10 cellular contexts compared by ENCODE assay signal in the genomic region with DNA sequence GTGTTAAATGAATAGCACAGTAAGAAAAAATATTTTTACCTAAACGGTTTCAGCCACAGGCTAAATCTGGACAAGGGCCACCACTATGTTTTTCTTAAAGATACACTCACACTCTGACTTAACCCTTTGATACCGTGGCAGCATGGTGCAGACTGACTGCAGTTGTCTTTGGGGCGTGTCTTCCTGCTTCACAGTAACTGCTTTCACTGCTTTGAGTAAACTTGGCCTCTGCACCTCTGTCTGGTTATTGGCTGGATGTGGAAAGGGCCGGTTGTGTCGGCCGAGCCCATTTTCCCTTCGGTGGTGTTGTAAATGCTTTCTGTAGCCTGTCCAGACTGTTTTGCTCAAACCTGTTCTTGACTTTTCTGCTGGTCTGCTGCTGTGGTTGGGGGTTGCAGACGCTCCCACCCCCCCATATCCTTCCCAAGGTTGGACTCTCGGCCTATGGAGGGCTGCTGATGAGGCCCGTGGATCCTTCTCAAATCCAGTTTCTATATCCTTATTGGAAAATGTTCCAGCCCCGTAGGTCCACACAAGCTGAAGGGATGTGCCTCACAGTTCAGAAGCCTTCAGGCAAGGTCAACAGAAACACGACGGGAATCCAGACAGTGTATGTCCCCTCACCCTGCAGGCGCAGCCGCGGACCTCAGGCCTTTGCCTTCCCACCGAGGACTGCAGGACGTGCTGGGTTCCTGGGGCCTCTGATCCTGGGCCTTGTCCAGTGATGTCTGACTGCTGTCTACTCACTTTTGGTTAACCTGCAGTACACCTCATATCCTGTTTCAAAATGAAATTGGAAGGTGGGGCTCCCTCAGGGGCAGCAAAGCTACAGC.
A peak's percentile ranks its signal among the peaks of the same experiment; 100 is the strongest.
DNase-seq lines count a peak whose midpoint lies in the region; ATAC-seq and TF ChIP-seq lines count a peak whose summit lies in the region.
"Had no signal": no experiment of that assay in that cellular context is flagged by ENCODE, and none has a peak within 500 bp of the region (broad histone marks: within the 10 kb centered on the region; RNA-seq: fewer than 3 reads in every experiment).

No MANE protein-coding gene starts in this region.

- no peak overlapping the region for H3K27ac ChIP-seq in GM23338 (ENCODE audit: low read depth)
- H3K27ac ChIP-seq: SK-N-MC had no signal

- POLR2A ChIA-PET in Caco-2 (lab: Charles Lee): no interaction called here

- H3K79me2 ChIP-seq in GM23338 (replicated peaks; ENCODE audit: insufficient read depth): peaks cover 59% of the 10 kb centered on the region

- no peaks in the 10 kb centered on the region for H3K9me2 ChIP-seq in GM23338 (ENCODE audit: insufficient read depth)

- intact Hi-C loops in Caco-2 (cut with micrococcal nuclease; ENCODE audit: unreplicated experiment): loop anchor here (2.0 to 10.0 kb wide), 2 partner anchors 14 to 92 kb away; a partner anchor contains a TSS

- no peaks in the 10 kb centered on the region for H3K27me3 ChIP-seq in Caco-2 (replicated peaks; ENCODE audit: control insufficient read depth, insufficient read depth, low read length)
- H3K27me3 ChIP-seq in GM23338 (ENCODE audit: insufficient read depth): no peaks in the 10 kb centered on the region

- H3K36me3 Mint-ChIP-seq in Caco-2 (ENCODE audit: insufficient read depth, unreplicated experiment) (peaks cover 54% of the 10 kb centered on the region), GM23338 (ENCODE audit: low read depth) (no peaks in the 10 kb centered on the region), HFFc6 (ENCODE audit: low read depth) (peaks cover 21% of the 10 kb centered on the region)
- no peaks in the 10 kb centered on the region for H3K36me3 Mint-ChIP-seq in activated T-cell treated with anti-CD3 and anti-CD28 coated beads, Interleukin-2, amount 50 U/mL, for 4 hours (ENCODE audit: insufficient read depth)
- H3K36me3 Mint-ChIP-seq: activated naive CD8-positive, alpha-beta T cell treated with anti-CD3 and anti-CD28 coated beads for 36 hours had no signal

- H3K4me1 ChIP-seq in Caco-2 (peaks cover 79% of the 10 kb centered on the region), GM23338 (ENCODE audit: insufficient read depth) (peaks cover under 1% of the 10 kb centered on the region; the same call in 1 of the 2 replicates)

- CTCF ChIA-PET in Caco-2 (lab: Charles Lee): no interaction called here

- H3F3A ChIP-seq in GM23338 (replicated peaks; ENCODE audit: low read depth): 0 out of 2 replicates have a peak, but pooled peaks cover 6% of the 10 kb centered on the region

- no peak overlapping the region for H2AFZ ChIP-seq in GM23338

- H3K27ac Mint-ChIP-seq in Caco-2 (ENCODE audit: unreplicated experiment) (peak overlapping the region; percentile 87), GM23338 (peak overlapping the region; percentile 37), HFFc6 (no peak overlapping the region)
- H3K27ac Mint-ChIP-seq: activated naive CD8-positive, alpha-beta T cell treated with anti-CD3 and anti-CD28 coated beads for 36 hours had no signal

- no peaks in the 10 kb centered on the region for H3K36me3 ChIP-seq in Caco-2 (ENCODE audit: control insufficient read depth, insufficient read depth, low read length)
- H3K36me3 ChIP-seq in GM23338 (ENCODE audit: insufficient read depth): no peaks in the 10 kb centered on the region

- TF ChIP-seq CTCF in Caco-2 (IDR thresholded peaks at IDR 0.05; ENCODE audit: insufficient read depth in 1 of 2, low read depth in 1 of 2, low read length in 1 of 2, severe bottlenecking in 1 of 2, unreplicated experiment in 1 of 2) (no peak), GM23338 (conservative IDR thresholded peaks at IDR 0.05; ENCODE audit: low read depth in 2 of 2) (no peak), HFFc6 (IDR thresholded peaks at IDR 0.05) (no peak)

- DNase-seq in Caco-2: peak; percentile 75 to 81
- no peak for DNase-seq in GM23338 (ENCODE audit: low spot score)
- peak; percentile 57 for DNase-seq in amniotic epithelial cell (ENCODE audit: low read depth)
- peak; percentile 82 for DNase-seq in left kidney (ENCODE audit: low read depth, low spot score)
- DNase-seq in activated CD4-positive, alpha-beta T cell treated with anti-CD3 and anti-CD28 coated beads for 1 hour: no peak
- DNase-seq in activated T-cell treated with anti-CD3 and anti-CD28 coated beads, Interleukin-2, amount 50 U/mL, for 4 hours: no peak
- no peak for DNase-seq in HFFc6
- DNase-seq: activated naive CD8-positive, alpha-beta T cell treated with anti-CD3 and anti-CD28 coated beads for 36 hours had no signal

- peak overlapping the region; percentile 70 for H3K4me3 Mint-ChIP-seq in Caco-2 (ENCODE audit: unreplicated experiment)
- H3K4me3 Mint-ChIP-seq in GM23338: no peak overlapping the region
- H3K4me3 Mint-ChIP-seq in activated T-cell treated with anti-CD3 and anti-CD28 coated beads, Interleukin-2, amount 50 U/mL, for 4 hours: no peak overlapping the region
- H3K4me3 Mint-ChIP-seq in HFFc6: no peak overlapping the region
- H3K4me3 Mint-ChIP-seq: activated naive CD8-positive, alpha-beta T cell treated with anti-CD3 and anti-CD28 coated beads for 36 hours had no signal

- H3K9me3 Mint-ChIP-seq in Caco-2 (ENCODE audit: unreplicated experiment) (no peaks in the 10 kb centered on the region), GM23338 (no peaks in the 10 kb centered on the region), HFFc6 (no peaks in the 10 kb centered on the region)
- no peaks in the 10 kb centered on the region for H3K9me3 Mint-ChIP-seq in activated T-cell treated with anti-CD3 and anti-CD28 coated beads, Interleukin-2, amount 50 U/mL, for 4 hours
- H3K9me3 Mint-ChIP-seq: activated naive CD8-positive, alpha-beta T cell treated with anti-CD3 and anti-CD28 coated beads for 36 hours had no signal

- H3K27me3 Mint-ChIP-seq in Caco-2 (ENCODE audit: insufficient read depth, unreplicated experiment) (no peaks in the 10 kb centered on the region), GM23338 (ENCODE audit: insufficient read depth, low read depth, poor library complexity) (no peaks in the 10 kb centered on the region), HFFc6 (ENCODE audit: insufficient read depth) (peaks cover 10% of the 10 kb centered on the region)
- peaks cover 1% of the 10 kb centered on the region for H3K27me3 Mint-ChIP-seq in activated T-cell treated with anti-CD3 and anti-CD28 coated beads, Interleukin-2, amount 50 U/mL, for 4 hours (ENCODE audit: low read depth)

- ATAC-seq in GM23338 (peak; percentile 49), HG02571 (IDR thresholded peaks at IDR 0.05; ENCODE audit: unreplicated experiment) (no peak)
- ATAC-seq in activated T-cell treated with anti-CD3 and anti-CD28 coated beads, Interleukin-2, amount 50 U/mL, for 4 hours: no peak

- BruUV-seq in Caco-2 (replicated peaks; lab: Mats Ljungman, UMichigan): TSS peak; percentile 31

- H3K9me3 ChIP-seq in Caco-2: no peaks in the 10 kb centered on the region

- H3K4me1 Mint-ChIP-seq in Caco-2 (ENCODE audit: low read depth, unreplicated experiment) (peaks cover 75% of the 10 kb centered on the region), GM23338 (peaks cover 5% of the 10 kb centered on the region; the same call in 2 of the 3 replicates), HFFc6 (ENCODE audit: low read depth) (peaks cover 11% of the 10 kb centered on the region)
- no peaks in the 10 kb centered on the region for H3K4me1 Mint-ChIP-seq in activated T-cell treated with anti-CD3 and anti-CD28 coated beads, Interleukin-2, amount 50 U/mL, for 4 hours (ENCODE audit: low read depth)
- H3K4me1 Mint-ChIP-seq: activated naive CD8-positive, alpha-beta T cell treated with anti-CD3 and anti-CD28 coated beads for 36 hours had no signal

- no peaks in the 10 kb centered on the region for H4K20me1 ChIP-seq in GM23338 (replicated peaks; ENCODE audit: insufficient read depth)

- H3K4me3 ChIP-seq in Caco-2 (ENCODE audit: low read depth, low read length) (no peak overlapping the region), GM23338 (no peak overlapping the region)
- H3K4me3 ChIP-seq: SK-N-MC had no signal

- H3K4me2 ChIP-seq in GM23338: no peak overlapping the region

TF ChIP-seq in GM23338, 12 proteins besides CTCF, POLR2A, EP300 and RAD21 (continues in another document):
- TF ChIP-seq CREB1 (CRISPR knock-in tag; IDR thresholded peaks at IDR 0.05; ENCODE audit: low read depth): no peak
- no peak for TF ChIP-seq ZNF331 (CRISPR knock-in tag; IDR thresholded peaks at IDR 0.05; ENCODE audit: low read depth)
- no peak for TF ChIP-seq POLR2AphosphoS5 (IDR thresholded peaks at IDR 0.05; ENCODE audit: low read depth)
- TF ChIP-seq ZNF114 (CRISPR knock-in tag; IDR thresholded peaks at IDR 0.05): no peak

Comparison
In these comparisons a context has a peak if more than half of its experiments do, and no peak if none do; other contexts are left out.
1. DNase-seq: peak in Caco-2 (2 of 2), amniotic epithelial cell (single experiment) and left kidney (single experiment); none in GM23338 (single experiment), activated CD4-positive, alpha-beta T cell treated with anti-CD3 and anti-CD28 coated beads for 1 hour (single experiment), activated T-cell treated with anti-CD3 and anti-CD28 coated beads, Interleukin-2, amount 50 U/mL, for 4 hours (single experiment) and HFFc6 (single experiment).